7 cellular contexts compared by ENCODE assay signal in genomic region chr6:3390698-3391097, GRCh38.
DNase-seq lines count a peak whose midpoint lies in the region; ATAC-seq and TF ChIP-seq lines count a peak whose summit lies in the region.

No MANE protein-coding gene starts in this region.

- no peak for TF ChIP-seq POLR2A in esophagus squamous epithelium (IDR thresholded peaks at IDR 0.05)

- no peaks in the 10 kb centered on the region for H3K27me3 ChIP-seq in esophagus squamous epithelium
- no peaks in the 10 kb centered on the region for H3K27me3 ChIP-seq in aorta (ENCODE audit: control insufficient read depth in 1 of 2, insufficient read depth in 2 of 2, low read length in 1 of 2)

- WGBS in esophagus squamous epithelium, 2 donors = 11 to 50% methylated on average over 5 of the region's 5 CpGs
- 56 to 68% methylated on average over 5 of the region's 5 CpGs for WGBS in aorta, 2 donors

- H3K9me3 ChIP-seq in esophagus squamous epithelium (no peaks in the 10 kb centered on the region), aorta (ENCODE audit: control insufficient read depth, low read length) (no peaks in the 10 kb centered on the region)

- peaks cover 26 to 74% (median 31%) of the 10 kb centered on the region in 3 donors for H3K4me1 ChIP-seq in esophagus squamous epithelium
- H3K4me1 ChIP-seq in aorta (ENCODE audit: control insufficient read depth in 1 of 2, insufficient read depth in 2 of 2, low read length in 2 of 2) = no peaks in the 10 kb centered on the region

- H3K4me3 ChIP-seq in esophagus squamous epithelium = no peak overlapping the region
- H3K4me3 ChIP-seq in aorta (ENCODE audit: low read length in 2 of 2) = no peak overlapping the region

- ATAC-seq in aorta (ENCODE audit: low FRiP score) (no peak), HG02852 (IDR thresholded peaks at IDR 0.05; ENCODE audit: unreplicated experiment) (no peak)

- H3K36me3 ChIP-seq in esophagus squamous epithelium = peaks cover 0 to 16% (median 0%) of the 10 kb centered on the region in 3 donors
- H3K36me3 ChIP-seq in aorta (ENCODE audit: control insufficient read depth in 1 of 2, insufficient read depth in 2 of 2, low read length in 1 of 2) = no peaks in the 10 kb centered on the region

- DNase-seq in OCI-M1 (lab: John Stamatoyannopoulos, UW) (peak; percentile 82), esophagus squamous epithelium (lab: John Stamatoyannopoulos, UW) (no peak), mucosa of gallbladder (ENCODE audit: low spot score) (peak; percentile 83), aorta (peak; percentile 76 to 87), SKM-1 treated with dmso at 0.1 percent for 144 hours (lab: John Stamatoyannopoulos, UW; ENCODE audit: unreplicated experiment) (no peak)
- no peak for DNase-seq in stimulated activated CD4-positive, alpha-beta T cell treated with anti-CD3 and anti-CD28 coated beads, Interleukin-4, amount 100 ng/mL, for 4 hours

- intact Hi-C loops in esophagus squamous epithelium (cut with DNase I) (no loop called here), aorta (cut with DNase I) (no loop called here)

- TF ChIP-seq CTCF in esophagus squamous epithelium (IDR thresholded peaks at IDR 0.05) = no peak

- peak overlapping the region; percentile 78 to 89 (median 87) for H3K27ac ChIP-seq in esophagus squamous epithelium
- H3K27ac ChIP-seq in aorta (ENCODE audit: low read depth in 1 of 2, low read length in 2 of 2) = no peak overlapping the region

Comparison
In these comparisons a context has a peak if more than half of its experiments do, and no peak if none do; other contexts are left out.
1. DNase-seq: peak in OCI-M1 (single experiment), mucosa of gallbladder (single experiment) and aorta (2 of 2); none in esophagus squamous epithelium (single experiment), stimulated activated CD4-positive, alpha-beta T cell treated with anti-CD3 and anti-CD28 coated beads, Interleukin-4, amount 100 ng/mL, for 4 hours (0 of 2) and SKM-1 treated with dmso at 0.1 percent for 144 hours (single experiment).
2. H3K27ac ChIP-seq: peak in esophagus squamous epithelium (4 of 4); none in aorta (0 of 2).